3 cellular contexts compared by ENCODE assay signal in genomic region chr9:135252980-135253304, GRCh38.
TF ChIP-seq lines count a peak whose summit lies in the region.

No MANE protein-coding gene starts in this region.

TF ChIP-seq in HCT116, 20 proteins besides CTCF, POLR2A, EP300 and RAD21:
- no peak for TF ChIP-seq CBX3 (IDR thresholded peaks at IDR 0.05; ENCODE audit: low read depth)
- TF ChIP-seq ZFX (IDR thresholded peaks at IDR 0.05), result no peak

TF ChIP-seq in H1, 55 proteins besides CTCF, POLR2A, EP300 and RAD21:
- TF ChIP-seq CHD2 (IDR thresholded peaks at IDR 0.05; ENCODE audit: low read length), result no peak
- no peak for TF ChIP-seq JUND (IDR thresholded peaks at IDR 0.05; ENCODE audit: low read length)
- no peak for TF ChIP-seq HDAC2 (IDR thresholded peaks at IDR 0.05; ENCODE audit: borderline replicate concordance in 1 of 2, low read depth in 2 of 2, low read length in 2 of 2)
- TF ChIP-seq CHD7 (IDR thresholded peaks at IDR 0.05; ENCODE audit: insufficient replicate concordance, low read length), result no peak
- TF ChIP-seq ZNF274 (IDR thresholded peaks at IDR 0.05; ENCODE audit: borderline replicate concordance, extremely low read depth, low read length), result no peak
- TF ChIP-seq CBX5 (IDR thresholded peaks at IDR 0.05; ENCODE audit: low read depth, low read length), result no peak
- TF ChIP-seq JUN (IDR thresholded peaks at IDR 0.05; ENCODE audit: low read depth, low read length), result no peak

TF ChIP-seq in SK-N-SH, 30 proteins besides CTCF, POLR2A, EP300 and RAD21:
- TF ChIP-seq EZH2phosphoT487 (IDR thresholded peaks at IDR 0.05; ENCODE audit: borderline replicate concordance, low read depth), result no peak
- TF ChIP-seq SMC3 (IDR thresholded peaks at IDR 0.05; ENCODE audit: low read depth, low read length), result no peak
- no peak for TF ChIP-seq ZBTB33 (IDR thresholded peaks at IDR 0.05; ENCODE audit: borderline replicate concordance, low read depth)
- no peak for TF ChIP-seq MEF2A (IDR thresholded peaks at IDR 0.05; ENCODE audit: borderline replicate concordance, low read depth)
